ENCODE assay signal across 8 cellular contexts in the genomic region with DNA sequence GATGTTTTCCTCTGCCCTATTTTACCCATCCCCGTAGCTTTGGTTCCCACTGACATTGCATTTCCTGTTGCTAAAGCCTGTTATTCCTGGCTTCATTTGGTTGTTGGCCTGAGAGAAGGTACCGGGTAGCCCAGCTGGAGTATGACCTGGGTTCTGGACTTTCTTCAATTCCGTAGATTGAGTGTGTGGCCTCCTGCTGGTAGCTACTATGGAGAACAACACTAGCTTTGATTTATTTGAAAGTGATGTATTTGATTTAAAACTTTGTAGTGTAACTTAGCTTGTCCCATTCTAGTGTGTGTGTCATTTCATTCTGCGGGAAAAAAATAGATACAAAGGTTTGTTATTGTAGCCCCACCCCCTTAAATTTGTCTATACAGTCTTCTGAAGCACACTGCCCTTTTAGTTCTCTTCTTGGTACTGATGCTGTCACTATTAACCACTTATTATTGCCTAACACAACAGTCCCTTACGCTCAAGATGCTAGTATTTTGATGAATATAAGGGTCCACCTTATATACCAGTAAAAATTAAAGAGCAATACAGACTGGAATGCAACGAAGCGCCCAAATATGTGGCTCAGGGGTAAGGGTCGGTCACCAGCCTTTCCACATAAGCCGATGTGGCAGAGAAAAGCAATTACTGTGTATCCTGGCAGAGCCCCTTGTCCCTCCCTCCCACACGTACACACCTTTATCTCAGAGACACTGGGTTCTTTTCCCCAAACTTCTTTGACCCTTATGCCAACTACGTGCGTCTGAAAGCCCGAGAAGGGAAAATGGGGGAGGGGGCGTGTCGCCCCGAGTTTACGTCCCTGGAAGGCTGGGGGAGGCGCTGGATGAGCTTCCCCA. TPM values are rescaled to one million over a fixed set of nuclear protein-coding genes. Genes with fewer than 3 reads are reported as not detected.
DNase-seq lines count a peak whose midpoint lies in the region; ATAC-seq and TF ChIP-seq lines count a peak whose summit lies in the region.

No MANE protein-coding gene starts in this region.

- H3K27me3 ChIP-seq in dorsolateral prefrontal cortex: no peaks in the 10 kb centered on the region
- H3K27me3 ChIP-seq in lung (ENCODE audit: control insufficient read depth, insufficient read depth): no peaks in the 10 kb centered on the region
- H3K27me3 ChIP-seq in thoracic aorta (replicated peaks; ENCODE audit: insufficient read depth): no peaks in the 10 kb centered on the region

- ATAC-seq in HG02759 (IDR thresholded peaks at IDR 0.05; ENCODE audit: unreplicated experiment) (peak; percentile 3), lung (ENCODE audit: insufficient read depth, low FRiP score) (no peak), thoracic aorta (ENCODE audit: insufficient number of reproducible peaks, low FRiP score, low read depth) (peak; percentile 63), GM18519 (IDR thresholded peaks at IDR 0.05; ENCODE audit: low FRiP score, unreplicated experiment) (no peak)

- H3K36me3 ChIP-seq in lung (ENCODE audit: control insufficient read depth in 2 of 2, insufficient read depth in 2 of 2, low read length in 2 of 2) (peaks cover 0 to 8% of the 10 kb centered on the region in 2 donors), thoracic aorta (peaks cover 6% of the 10 kb centered on the region)

- peak; percentile 19 to 75 (median 36) for DNase-seq in NCI-H1417 (lab: John Stamatoyannopoulos, UW)
- no peak for DNase-seq in NCI-H1417 treated with DMSO at 0.1 percent for 48 hours (lab: John Stamatoyannopoulos, UW)
- peak; percentile 20 for DNase-seq in RWPE1 (ENCODE audit: low spot score)
- DNase-seq in dorsolateral prefrontal cortex: no peak
- no peak for DNase-seq in lung (ENCODE audit: low spot score)
- DNase-seq in thoracic aorta (ENCODE audit: low spot score): no peak

- H3K4me1 ChIP-seq in lung (ENCODE audit: control insufficient read depth in 2 of 2, insufficient read depth in 2 of 2, low read length in 2 of 2) (peaks cover 2 to 4% of the 10 kb centered on the region in 2 donors), thoracic aorta (ENCODE audit: control insufficient read depth in 1 of 2, low read depth in 2 of 2) (peaks cover 11 to 24% of the 10 kb centered on the region in 2 donors)

- TF ChIP-seq CTCF in RWPE1 (conservative IDR thresholded peaks at IDR 0.05; ENCODE audit: low read depth) (peak; percentile 67), dorsolateral prefrontal cortex (IDR thresholded peaks at IDR 0.05 in 54 of 56, conservative IDR thresholded peaks at IDR 0.05 in 2 of 56; ENCODE audit: low read depth in 1 of 56, partially characterized antibody in 56 of 56) (peak in 49 of 56 donors; percentile 20 to 62 (median 40)), lung (IDR thresholded peaks at IDR 0.05; ENCODE audit: control extremely low read depth, extremely low read depth) (peak; percentile 2), thoracic aorta (IDR thresholded peaks at IDR 0.05) (peak; percentile 54)

- WGBS in lung, 2 donors: 4% methylated on average over 18 of the region's 18 CpGs

- H3K4me3 ChIP-seq in dorsolateral prefrontal cortex (peak overlapping the region; percentile 56 to 97 (median 83)), lung (peak overlapping the region; percentile 74), thoracic aorta (peak overlapping the region; percentile 95)

- peak overlapping the region; percentile 88 for H3K27ac ChIP-seq in RWPE1
- peak overlapping the region in 57 of 59 donors; percentile 23 to 95 (median 87) for H3K27ac ChIP-seq in dorsolateral prefrontal cortex
- H3K27ac ChIP-seq in lung (ENCODE audit: low read depth in 1 of 2, low read length in 1 of 2): peak overlapping the region; percentile 83 to 93
- peak overlapping the region; percentile 75 to 86 for H3K27ac ChIP-seq in thoracic aorta

- CTCF ChIA-PET in RWPE1 (lab: Yijun Ruan, JAX): interaction anchor here (0.5 to 1.8 kb wide), 6 partner anchors 13 to 200 kb away, joined by 3 to 6 read pairs (median 4); no protein-coding TSS in a partner anchor

- H3K9me3 ChIP-seq in lung (ENCODE audit: control insufficient read depth in 2 of 2, insufficient read depth in 1 of 2, low read length in 1 of 2) (no peaks in the 10 kb centered on the region), thoracic aorta (no peaks in the 10 kb centered on the region)

- intact Hi-C loops in dorsolateral prefrontal cortex (cut with DNase I): loop anchor here (2.0 kb wide), 2 partner anchors 31 to 55 kb away; a partner anchor contains a TSS

- POLR2A ChIA-PET in RWPE1 (lab: Yijun Ruan, JAX; ENCODE audit: low non-redundant PET): interaction anchor here (1.5 kb wide), 1 partner anchor 31 kb away, joined by 9 read pairs; no protein-coding TSS in a partner anchor

RNA-seq across cellular contexts. Expression of a gene that starts 0.6 kb away (rescaled TPM):
- 10 to 100 TPM; 12.5 to 54.5 (median 25.7) TPM for total RNA-seq in dorsolateral prefrontal cortex
- 10 to 100 TPM; 37.7 to 51.3 TPM for total RNA-seq in lung
- polyA plus RNA-seq in lung: 10 to 100 TPM; 33.4 to 42.7 TPM
- total RNA-seq in thoracic aorta: 10 to 100 TPM; 28.3 to 31.9 TPM

RNA-seq across cellular contexts. Expression of a gene that starts 33.1 kb away (rescaled TPM):
- total RNA-seq in dorsolateral prefrontal cortex (100 to 1,000 TPM in 21 of 120 experiments, 10 to 100 TPM in 99; 36.8 to 162 (median 72.5) TPM), lung (100 to 1,000 TPM; 125 to 211 TPM), thoracic aorta (100 to 1,000 TPM; 297 to 378 TPM)
- 100 to 1,000 TPM; 169 to 243 TPM for polyA plus RNA-seq in lung

RNA-seq across cellular contexts. Expression of a gene that starts 41.3 kb away (rescaled TPM):
- total RNA-seq in dorsolateral prefrontal cortex (10 to 100 TPM in 6 of 120 experiments, 1 to 10 TPM in 114; 2.4 to 11.9 (median 6.6) TPM), lung (under 1 TPM in 1 of 2 donors, not detected in 1; 0.64 TPM), thoracic aorta (1 to 10 TPM; 2.3 to 2.7 TPM)
- under 1 TPM; 0.45 to 0.92 TPM for polyA plus RNA-seq in lung

RNA-seq across cellular contexts. Expression of a gene that starts 54.2 kb away (rescaled TPM):
- total RNA-seq in dorsolateral prefrontal cortex (100 to 1,000 TPM in 1 of 120 experiments, 10 to 100 TPM in 119; 42.9 to 101 (median 68.4) TPM), lung (100 to 1,000 TPM; 105 to 167 TPM), thoracic aorta (100 to 1,000 TPM in 1 of 2 donors, 10 to 100 TPM in 1; 87.3 to 144 TPM)
- 100 to 1,000 TPM in 1 of 2 donors, 10 to 100 TPM in 1; 72.3 to 106 TPM for polyA plus RNA-seq in lung

RNA-seq across cellular contexts. Expression of a gene that starts 54.9 kb away (rescaled TPM):
- total RNA-seq in dorsolateral prefrontal cortex: 10 to 100 TPM; 20.2 to 48.0 (median 32.2) TPM
- total RNA-seq in lung: 10 to 100 TPM; 21.5 to 36.1 TPM
- 10 to 100 TPM in 1 of 2 donors, 1 to 10 TPM in 1; 8.4 to 12.9 TPM for polyA plus RNA-seq in lung
- total RNA-seq in thoracic aorta: 10 to 100 TPM; 20.3 to 32.2 TPM

Comparison
In these comparisons a context has a peak if more than half of its experiments do, and no peak if none do; other contexts are left out.
1. DNase-seq: peak in NCI-H1417 (3 of 3) and RWPE1 (single experiment); none in NCI-H1417 treated with DMSO at 0.1 percent for 48 hours (single experiment), dorsolateral prefrontal cortex (0 of 10), lung (single experiment) and thoracic aorta (single experiment).
2. ATAC-seq: peak in HG02759 (single experiment) and thoracic aorta (single experiment); none in lung (single experiment) and GM18519 (single experiment).
3. CTCF ChIP-seq: peak in every context shown above with its lines; median percentile 67 in RWPE1; 54 in thoracic aorta; 40 in dorsolateral prefrontal cortex; 2 in lung.
4. Peak in every context shown above with its lines, with median percentiles within 50 percentile points of each other: H3K27ac ChIP-seq and H3K4me3 ChIP-seq.